Comparison of ENCODE assay signal across 11 cellular contexts in genomic region chr19:408441-409005, GRCh38. TPM values are rescaled to one million over a fixed set of nuclear protein-coding genes. Genes with fewer than 3 reads are reported as not detected.
DNase-seq lines count a peak whose midpoint lies in the region; ATAC-seq and TF ChIP-seq lines count a peak whose summit lies in the region.
"Had no signal": no experiment of that assay in that cellular context is flagged by ENCODE, and none has a peak within 500 bp of the region (broad histone marks: within the 10 kb centered on the region; RNA-seq: fewer than 3 reads in every experiment).

No MANE protein-coding gene starts in this region.

- H3K9me2 ChIP-seq in HCT116 (ENCODE audit: insufficient read depth): no peaks in the 10 kb centered on the region

- H3K9me3 ChIP-seq in HCT116 (ENCODE audit: control insufficient read depth in 1 of 2, insufficient read depth in 1 of 2, low read depth in 1 of 2, low read length in 2 of 2): no peaks in the 10 kb centered on the region

- H3K9ac ChIP-seq in HCT116 (ENCODE audit: low read length): peak overlapping the region; percentile 53
- H3K9ac ChIP-seq: KMS-11 had no signal

- ATAC-seq in HCT116 (peak; percentile 76), natural killer cell (peak in 1 of 3 donors; percentile 29), GM21737 (IDR thresholded peaks at IDR 0.05; ENCODE audit: unreplicated experiment) (no peak)

- POLR2A ChIA-PET in HCT116 (lab: Charles Lee): no interaction called here

- peak; percentile 32 for DNase-seq in A172 (ENCODE audit: low spot score)
- DNase-seq in HCT116 (ENCODE audit: low read depth, low spot score): no peak
- peak in 4 of 10 donors; percentile 27 to 54 (median 44) for DNase-seq in dorsolateral prefrontal cortex
- no peak for DNase-seq in natural killer cell
- DNase-seq in occipital lobe (lab: John Stamatoyannopoulos, UW): no peak
- DNase-seq in germinal center (ENCODE audit: low spot score): no peak
- no peak for DNase-seq in T-helper 2 cell treated with Interferon-gamma antibody and Interleukin-4, amounts not matched to agents 5 μg/mL and 100 μg/mL, for 36 hours (ENCODE audit: low spot score)
- DNase-seq: brain microvascular endothelial cell, DMS79 treated with DMSO at 0.1 percent for 48 hours had no signal

- TF ChIP-seq RAD21 in HCT116 (IDR thresholded peaks at IDR 0.05; ENCODE audit: low read depth): no peak

- H2AFZ ChIP-seq in HCT116 (ENCODE audit: low read depth, low read length, poor library complexity, severe bottlenecking): no peak overlapping the region

- H3K4me1 Mint-ChIP-seq in natural killer cell: peaks cover 5 to 7% of the 10 kb centered on the region in 2 donors
- peaks cover 2% of the 10 kb centered on the region for H3K4me1 Mint-ChIP-seq in T-helper 2 cell treated with Interferon-gamma antibody and Interleukin-4, amounts not matched to agents 5 μg/mL and 100 μg/mL, for 36 hours (ENCODE audit: low read depth)

- H3K4me2 ChIP-seq in HCT116 (ENCODE audit: low read length): peak overlapping the region; percentile 84
- H3K4me2 ChIP-seq: KMS-11 had no signal

- BruUV-seq in HCT116 (replicated peaks; lab: Mats Ljungman, UMichigan): no TSS peak

- CTCF ChIA-PET in HCT116 (lab: Charles Lee): interaction anchor here (0.5 kb wide), 1 partner anchor 361 kb away, joined by 3 read pairs; no protein-coding TSS in a partner anchor

- H3K27me3 Mint-ChIP-seq in natural killer cell (ENCODE audit: low read depth in 2 of 2): peaks cover 8 to 9% of the 10 kb centered on the region in 2 donors
- peaks cover 11% of the 10 kb centered on the region for H3K27me3 Mint-ChIP-seq in T-helper 2 cell treated with Interferon-gamma antibody and Interleukin-4, amounts not matched to agents 5 μg/mL and 100 μg/mL, for 36 hours (ENCODE audit: low read depth)

- no peaks in the 10 kb centered on the region for H3K79me2 ChIP-seq in HCT116 (ENCODE audit: insufficient read depth, low read length)

- peak overlapping the region; percentile 50 for H3K4me3 Mint-ChIP-seq in natural killer cell
- no peak overlapping the region for H3K4me3 Mint-ChIP-seq in T-helper 2 cell treated with Interferon-gamma antibody and Interleukin-4, amounts not matched to agents 5 μg/mL and 100 μg/mL, for 36 hours

- H3K36me3 Mint-ChIP-seq in natural killer cell: no peaks in the 10 kb centered on the region
- H3K36me3 Mint-ChIP-seq in T-helper 2 cell treated with Interferon-gamma antibody and Interleukin-4, amounts not matched to agents 5 μg/mL and 100 μg/mL, for 36 hours (ENCODE audit: low read depth): no peaks in the 10 kb centered on the region

- intact Hi-C loops in HCT116 (cut with micrococcal nuclease) (no loop called here), dorsolateral prefrontal cortex (cut with DNase I) (no loop called here), natural killer cell (cut with micrococcal nuclease) (no loop called here)

- no peak for TF ChIP-seq POLR2A in HCT116 (IDR thresholded peaks at IDR 0.05; ENCODE audit: borderline replicate concordance, extremely low read depth, insufficient read depth, insufficient read length)

- TF ChIP-seq CTCF in HCT116 (IDR thresholded peaks at IDR 0.05 in 2 of 3, conservative IDR thresholded peaks at IDR 0.05 in 1 of 3; ENCODE audit: borderline replicate concordance in 1 of 3, insufficient read depth in 1 of 3, low read depth in 2 of 3, low read length in 2 of 3) (no peak), dorsolateral prefrontal cortex (IDR thresholded peaks at IDR 0.05 in 54 of 56, conservative IDR thresholded peaks at IDR 0.05 in 2 of 56; ENCODE audit: low read depth in 1 of 56, partially characterized antibody in 56 of 56) (no peak), natural killer cell (IDR thresholded peaks at IDR 0.05) (no peak)

- H3K4me3 ChIP-seq in HCT116 (replicated peaks in 1 of 2; ENCODE audit: low read depth in 1 of 2, low read length in 2 of 2): peak overlapping the region; percentile 47 to 60
- H3K4me3 ChIP-seq in dorsolateral prefrontal cortex: peak overlapping the region; percentile 43 to 76 (median 65)

- no peaks in the 10 kb centered on the region for H3K9me3 Mint-ChIP-seq in natural killer cell
- no peaks in the 10 kb centered on the region for H3K9me3 Mint-ChIP-seq in T-helper 2 cell treated with Interferon-gamma antibody and Interleukin-4, amounts not matched to agents 5 μg/mL and 100 μg/mL, for 36 hours

- no peak overlapping the region for H3K27ac Mint-ChIP-seq in natural killer cell
- H3K27ac Mint-ChIP-seq in T-helper 2 cell treated with Interferon-gamma antibody and Interleukin-4, amounts not matched to agents 5 μg/mL and 100 μg/mL, for 36 hours: no peak overlapping the region

- RAD21 ChIA-PET in HCT116 (lab: Charles Lee; ENCODE audit: low non-redundant PET in 1 of 2, low total read pairs in 2 of 2, uncharacterized antibody in 2 of 2, unreplicated experiment in 2 of 2): interaction anchor here in 1 of 2 experiments (0.7 kb wide), 1 partner anchor 123 kb away, joined by 4 read pairs; no protein-coding TSS in a partner anchor

- peaks cover 4% of the 10 kb centered on the region; the same call in 1 of the 2 replicates for H3K27me3 ChIP-seq in HCT116 (ENCODE audit: insufficient read depth, low read length)
- peaks cover 0 to 28% (median 0%) of the 10 kb centered on the region in 45 donors for H3K27me3 ChIP-seq in dorsolateral prefrontal cortex

- H3K27ac ChIP-seq in HCT116 (ENCODE audit: low read depth, low read length) (no peak overlapping the region; the same call in 1 of the 2 replicates), dorsolateral prefrontal cortex (peak overlapping the region in 23 of 59 donors; percentile 11 to 79 (median 51))
- H3K27ac ChIP-seq: brain microvascular endothelial cell, KMS-11 had no signal

- no peaks in the 10 kb centered on the region for H4K20me1 ChIP-seq in HCT116 (ENCODE audit: insufficient read depth)

- peaks cover 4 to 14% of the 10 kb centered on the region in 2 experiments; a peak in 3 of 4 replicates for H3K4me1 ChIP-seq in HCT116 (ENCODE audit: control insufficient read depth in 1 of 2, insufficient read depth in 2 of 2, low read length in 2 of 2)

- H3K36me3 ChIP-seq in HCT116 (ENCODE audit: control insufficient read depth in 1 of 2, insufficient read depth in 2 of 2, low read length in 2 of 2): no peaks in the 10 kb centered on the region
- H3K36me3 ChIP-seq: brain microvascular endothelial cell had no signal

TF ChIP-seq in HCT116, 20 proteins besides CTCF, POLR2A, EP300 and RAD21:
- no peak for TF ChIP-seq FOSL1 (IDR thresholded peaks at IDR 0.05; ENCODE audit: low read depth)
- TF ChIP-seq TCF7L2 (IDR thresholded peaks at IDR 0.05; ENCODE audit: borderline replicate concordance, extremely low read depth, insufficient read depth, insufficient read length): no peak
- TF ChIP-seq CEBPB (IDR thresholded peaks at IDR 0.05; ENCODE audit: low read depth): no peak
- TF ChIP-seq JUND (IDR thresholded peaks at IDR 0.05): no peak
- no peak for TF ChIP-seq ELF1 (IDR thresholded peaks at IDR 0.05; ENCODE audit: borderline replicate concordance, low read depth)
- no peak for TF ChIP-seq EGR1 (IDR thresholded peaks at IDR 0.05; ENCODE audit: low read depth)
- no peak for TF ChIP-seq CBX3 (IDR thresholded peaks at IDR 0.05; ENCODE audit: low read depth)
- no peak for TF ChIP-seq EZH2 (IDR thresholded peaks at IDR 0.05)
- no peak for TF ChIP-seq YY1 (IDR thresholded peaks at IDR 0.05; ENCODE audit: extremely low read depth, insufficient replicate concordance, low read depth, low read length)
- TF ChIP-seq ZNF274 (IDR thresholded peaks at IDR 0.05; ENCODE audit: low read depth, low read length): no peak

RNA-seq across cellular contexts. Expression of gene C2CD4C, which starts 0.4 kb away (rescaled TPM):
- 8.8 and 12.2 TPM in 2 replicates for total RNA-seq in A172 (2014; rRNA removed; shearing (Covaris generic))
- total RNA-seq in HCT116 (2021; ENCODE audit: unreplicated experiment): 7.1 TPM
- polyA plus RNA-seq in HCT116 (2012): 4.0 and 4.2 TPM in 2 replicates
- total RNA-seq in dorsolateral prefrontal cortex: 10 to 100 TPM in 115 of 120 experiments, 1 to 10 TPM in 5; 4.9 to 31.8 (median 18.4) TPM
- total RNA-seq in natural killer cell: not detected
- total RNA-seq in occipital lobe: 16.1 TPM

RNA-seq across cellular contexts. Expression of gene SHC2, which starts 52.3 kb away (rescaled TPM):
- 12.5 and 19.6 TPM in 2 replicates for total RNA-seq in A172 (2014; rRNA removed; shearing (Covaris generic))
- total RNA-seq in HCT116 (2021; ENCODE audit: unreplicated experiment): 2.5 TPM
- polyA plus RNA-seq in HCT116 (2012): 4.0 and 4.5 TPM in 2 replicates
- 100 to 1,000 TPM in 9 of 120 experiments, 10 to 100 TPM in 111; 47.4 to 116 (median 75.5) TPM for total RNA-seq in dorsolateral prefrontal cortex
- total RNA-seq in natural killer cell: under 1 TPM in 1 of 3 donors, not detected in 2; 0.75 TPM
- 13.9 TPM for total RNA-seq in occipital lobe
